In the genomic region with DNA sequence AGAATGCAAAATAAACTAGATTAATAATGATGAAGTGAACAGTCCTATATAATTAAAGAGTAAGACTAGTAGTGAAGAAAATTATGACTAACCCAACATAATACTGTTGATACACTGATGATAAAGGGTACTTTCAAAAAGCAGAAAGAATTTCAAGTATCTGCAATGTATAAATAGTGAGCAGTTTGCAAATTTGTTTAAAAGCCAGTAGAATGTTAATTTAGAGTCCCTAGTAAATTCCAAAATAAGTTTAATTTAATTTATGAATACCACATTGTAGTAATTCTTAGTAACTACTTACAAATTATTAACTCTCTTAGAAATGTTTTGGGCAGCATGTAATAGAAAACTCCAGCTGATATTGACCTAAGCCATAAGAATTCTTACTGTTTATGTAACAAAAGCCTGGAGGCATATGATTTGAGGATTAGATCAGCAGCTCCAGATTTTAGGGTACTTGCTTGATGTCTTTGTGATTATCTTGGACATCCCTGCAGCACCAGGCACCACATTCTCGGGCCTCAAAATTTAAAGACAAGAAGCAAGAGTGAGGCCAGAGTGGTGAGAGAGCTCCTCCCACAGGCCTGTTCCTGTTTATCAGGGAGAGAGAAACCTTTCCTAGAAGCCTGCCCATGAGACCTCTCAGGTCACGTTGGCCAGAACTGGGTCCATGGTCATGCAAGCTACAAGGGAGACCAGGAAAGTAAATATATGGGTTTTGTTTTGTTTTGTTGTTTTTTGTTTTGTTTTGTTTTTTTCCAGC, we compare ENCODE assay signal across 7 cellular contexts.
DNase-seq lines count a peak whose midpoint lies in the region; ATAC-seq and TF ChIP-seq lines count a peak whose summit lies in the region.

No MANE protein-coding gene starts in this region.

- H3K4me1 ChIP-seq in esophagus squamous epithelium = no peaks in the 10 kb centered on the region

- H3K36me3 ChIP-seq in GM06990 (ENCODE audit: control insufficient read depth, insufficient read depth, low read length) (no peaks in the 10 kb centered on the region), esophagus squamous epithelium (no peaks in the 10 kb centered on the region)

- 6 to 13% methylated on average over 2 of the region's 2 CpGs for WGBS in esophagus squamous epithelium, 2 donors

- TF ChIP-seq POLR2A in esophagus squamous epithelium (IDR thresholded peaks at IDR 0.05) = no peak

- DNase-seq in GM06990 (ENCODE audit: extremely low read depth, insufficient read length) (no peak), OCI-M1 (lab: John Stamatoyannopoulos, UW) (peak; percentile 83), esophagus squamous epithelium (lab: John Stamatoyannopoulos, UW) (no peak), sciatic nerve (ENCODE audit: low spot score) (no peak)
- DNase-seq in Jurkat, Clone E6-1 (ENCODE audit: low read depth, low spot score) = peak; percentile 29

- TF ChIP-seq CTCF in GM06990 (IDR thresholded peaks at IDR 0.05; ENCODE audit: insufficient read depth, low read length, poor library complexity, severe bottlenecking) (peak; percentile 67), esophagus squamous epithelium (IDR thresholded peaks at IDR 0.05) (peak in 4 of 6 experiments; percentile 10 to 32 (median 16))

- no peak overlapping the region for H3K27ac ChIP-seq in esophagus squamous epithelium

- no peak overlapping the region for H3K4me3 ChIP-seq in GM06990 (replicated peaks; ENCODE audit: low read depth, low read length)
- no peak overlapping the region for H3K4me3 ChIP-seq in Jurkat, Clone E6-1 (ENCODE audit: low read length)
- no peak overlapping the region for H3K4me3 ChIP-seq in esophagus squamous epithelium

- intact Hi-C loops in esophagus squamous epithelium (cut with DNase I) = no loop called here
- intact Hi-C loops in sciatic nerve (cut with DNase I) = no loop called here

- H3K27me3 ChIP-seq in GM06990 (replicated peaks; ENCODE audit: control insufficient read depth, insufficient read depth, low read length) = no peaks in the 10 kb centered on the region
- H3K27me3 ChIP-seq in esophagus squamous epithelium = peaks cover 0 to 5% (median 0%) of the 10 kb centered on the region in 4 donors

- no peaks in the 10 kb centered on the region for H3K9me3 ChIP-seq in esophagus squamous epithelium

- peak; percentile 64 for ATAC-seq in GM21526 (IDR thresholded peaks at IDR 0.05; ENCODE audit: low FRiP score, unreplicated experiment)
- peak; percentile 26 for ATAC-seq in sciatic nerve
- ATAC-seq in GM19455 (IDR thresholded peaks at IDR 0.05; ENCODE audit: unreplicated experiment) = no peak

Comparison
In these comparisons a context has a peak if more than half of its experiments do, and no peak if none do; other contexts are left out.
1. DNase-seq: peak in Jurkat, Clone E6-1 (single experiment) and OCI-M1 (single experiment); none in GM06990 (single experiment), esophagus squamous epithelium (single experiment) and sciatic nerve (single experiment).